1 cellular context compared by ENCODE assay signal in genomic region chr12:53976172-53976822, GRCh38.
TF ChIP-seq lines count a peak whose summit lies in the region.

No MANE protein-coding gene starts in this region.

TF ChIP-seq in HEK293, 187 proteins besides CTCF, POLR2A, EP300 and RAD21 (continued from another document and continues in another):
- no peak for TF ChIP-seq ZBTB48 (tag by site-specific recombination; IDR thresholded peaks at IDR 0.05)
- TF ChIP-seq, protein P1, sequence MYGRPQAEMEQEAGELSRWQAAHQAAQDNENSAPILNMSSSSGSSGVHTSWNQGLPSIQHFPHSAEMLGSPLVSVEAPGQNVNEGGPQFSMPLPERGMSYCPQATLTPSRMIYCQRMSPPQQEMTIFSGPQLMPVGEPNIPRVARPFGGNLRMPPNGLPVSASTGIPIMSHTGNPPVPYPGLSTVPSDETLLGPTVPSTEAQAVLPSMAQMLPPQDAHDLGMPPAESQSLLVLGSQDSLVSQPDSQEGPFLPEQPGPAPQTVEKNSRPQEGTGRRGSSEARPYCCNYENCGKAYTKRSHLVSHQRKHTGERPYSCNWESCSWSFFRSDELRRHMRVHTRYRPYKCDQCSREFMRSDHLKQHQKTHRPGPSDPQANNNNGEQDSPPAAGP (tag by site-specific recombination; IDR thresholded peaks at IDR 0.05): no peak
- TF ChIP-seq ZNF169 (tag by site-specific recombination; IDR thresholded peaks at IDR 0.05): no peak
- no peak for TF ChIP-seq ZNF324 (tag by site-specific recombination; IDR thresholded peaks at IDR 0.05)
- no peak for TF ChIP-seq ZNF174 (tag by site-specific recombination; IDR thresholded peaks at IDR 0.05)
- TF ChIP-seq, protein P2, sequence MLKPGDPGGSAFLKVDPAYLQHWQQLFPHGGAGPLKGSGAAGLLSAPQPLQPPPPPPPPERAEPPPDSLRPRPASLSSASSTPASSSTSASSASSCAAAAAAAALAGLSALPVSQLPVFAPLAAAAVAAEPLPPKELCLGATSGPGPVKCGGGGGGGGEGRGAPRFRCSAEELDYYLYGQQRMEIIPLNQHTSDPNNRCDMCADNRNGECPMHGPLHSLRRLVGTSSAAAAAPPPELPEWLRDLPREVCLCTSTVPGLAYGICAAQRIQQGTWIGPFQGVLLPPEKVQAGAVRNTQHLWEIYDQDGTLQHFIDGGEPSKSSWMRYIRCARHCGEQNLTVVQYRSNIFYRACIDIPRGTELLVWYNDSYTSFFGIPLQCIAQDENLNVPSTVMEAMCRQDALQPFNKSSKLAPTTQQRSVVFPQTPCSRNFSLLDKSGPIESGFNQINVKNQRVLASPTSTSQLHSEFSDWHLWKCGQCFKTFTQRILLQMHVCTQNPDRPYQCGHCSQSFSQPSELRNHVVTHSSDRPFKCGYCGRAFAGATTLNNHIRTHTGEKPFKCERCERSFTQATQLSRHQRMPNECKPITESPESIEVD (tag by site-specific recombination; IDR thresholded peaks at IDR 0.05): peak; percentile 66
- TF ChIP-seq ZNF26 (tag by site-specific recombination; IDR thresholded peaks at IDR 0.05): no peak
- TF ChIP-seq PBX3 (CRISPR knock-in tag; IDR thresholded peaks at IDR 0.05): no peak
- TF ChIP-seq SP3 (tag by site-specific recombination; IDR thresholded peaks at IDR 0.05): no peak
- TF ChIP-seq, protein P3, sequence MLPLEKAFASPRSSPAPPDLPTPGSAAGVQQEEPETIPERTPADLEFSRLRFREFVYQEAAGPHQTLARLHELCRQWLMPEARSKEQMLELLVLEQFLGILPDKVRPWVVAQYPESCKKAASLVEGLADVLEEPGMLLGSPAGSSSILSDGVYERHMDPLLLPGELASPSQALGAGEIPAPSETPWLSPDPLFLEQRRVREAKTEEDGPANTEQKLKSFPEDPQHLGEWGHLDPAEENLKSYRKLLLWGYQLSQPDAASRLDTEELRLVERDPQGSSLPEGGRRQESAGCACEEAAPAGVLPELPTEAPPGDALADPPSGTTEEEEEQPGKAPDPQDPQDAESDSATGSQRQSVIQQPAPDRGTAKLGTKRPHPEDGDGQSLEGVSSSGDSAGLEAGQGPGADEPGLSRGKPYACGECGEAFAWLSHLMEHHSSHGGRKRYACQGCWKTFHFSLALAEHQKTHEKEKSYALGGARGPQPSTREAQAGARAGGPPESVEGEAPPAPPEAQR (tag by site-specific recombination; IDR thresholded peaks at IDR 0.05): no peak
- no peak for TF ChIP-seq GLI4 (tag by site-specific recombination; IDR thresholded peaks at IDR 0.05)
- TF ChIP-seq, protein P4, sequence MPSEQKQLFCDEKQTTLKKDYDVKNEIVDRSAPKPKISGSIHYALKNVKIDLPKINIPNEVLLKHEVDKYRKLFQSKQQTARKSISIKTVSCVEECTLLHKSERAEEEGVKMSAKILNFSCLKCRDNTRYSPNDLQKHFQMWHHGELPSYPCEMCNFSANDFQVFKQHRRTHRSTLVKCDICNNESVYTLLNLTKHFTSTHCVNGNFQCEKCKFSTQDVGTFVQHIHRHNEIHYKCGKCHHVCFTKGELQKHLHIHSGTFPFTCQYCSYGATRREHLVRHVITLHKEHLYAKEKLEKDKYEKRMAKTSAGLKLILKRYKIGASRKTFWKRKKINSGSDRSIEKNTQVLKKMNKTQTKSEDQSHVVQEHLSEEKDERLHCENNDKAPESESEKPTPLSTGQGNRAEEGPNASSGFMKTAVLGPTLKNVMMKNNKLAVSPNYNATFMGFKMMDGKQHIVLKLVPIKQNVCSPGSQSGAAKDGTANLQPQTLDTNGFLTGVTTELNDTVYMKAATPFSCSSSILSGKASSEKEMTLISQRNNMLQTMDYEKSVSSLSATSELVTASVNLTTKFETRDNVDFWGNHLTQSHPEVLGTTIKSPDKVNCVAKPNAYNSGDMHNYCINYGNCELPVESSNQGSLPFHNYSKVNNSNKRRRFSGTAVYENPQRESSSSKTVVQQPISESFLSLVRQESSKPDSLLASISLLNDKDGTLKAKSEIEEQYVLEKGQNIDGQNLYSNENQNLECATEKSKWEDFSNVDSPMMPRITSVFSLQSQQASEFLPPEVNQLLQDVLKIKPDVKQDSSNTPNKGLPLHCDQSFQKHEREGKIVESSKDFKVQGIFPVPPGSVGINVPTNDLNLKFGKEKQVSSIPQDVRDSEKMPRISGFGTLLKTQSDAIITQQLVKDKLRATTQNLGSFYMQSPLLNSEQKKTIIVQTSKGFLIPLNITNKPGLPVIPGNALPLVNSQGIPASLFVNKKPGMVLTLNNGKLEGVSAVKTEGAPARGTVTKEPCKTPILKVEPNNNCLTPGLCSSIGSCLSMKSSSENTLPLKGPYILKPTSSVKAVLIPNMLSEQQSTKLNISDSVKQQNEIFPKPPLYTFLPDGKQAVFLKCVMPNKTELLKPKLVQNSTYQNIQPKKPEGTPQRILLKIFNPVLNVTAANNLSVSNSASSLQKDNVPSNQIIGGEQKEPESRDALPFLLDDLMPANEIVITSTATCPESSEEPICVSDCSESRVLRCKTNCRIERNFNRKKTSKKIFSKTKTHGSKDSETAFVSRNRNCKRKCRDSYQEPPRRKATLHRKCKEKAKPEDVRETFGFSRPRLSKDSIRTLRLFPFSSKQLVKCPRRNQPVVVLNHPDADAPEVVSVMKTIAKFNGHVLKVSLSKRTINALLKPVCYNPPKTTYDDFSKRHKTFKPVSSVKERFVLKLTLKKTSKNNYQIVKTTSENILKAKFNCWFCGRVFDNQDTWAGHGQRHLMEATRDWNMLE (tag by site-specific recombination; conservative IDR thresholded peaks at IDR 0.05; ENCODE audit: low read depth): no peak
- TF ChIP-seq ZNF16 (tag by site-specific recombination; IDR thresholded peaks at IDR 0.05; ENCODE audit: low read depth): no peak
- TF ChIP-seq, protein P5, sequence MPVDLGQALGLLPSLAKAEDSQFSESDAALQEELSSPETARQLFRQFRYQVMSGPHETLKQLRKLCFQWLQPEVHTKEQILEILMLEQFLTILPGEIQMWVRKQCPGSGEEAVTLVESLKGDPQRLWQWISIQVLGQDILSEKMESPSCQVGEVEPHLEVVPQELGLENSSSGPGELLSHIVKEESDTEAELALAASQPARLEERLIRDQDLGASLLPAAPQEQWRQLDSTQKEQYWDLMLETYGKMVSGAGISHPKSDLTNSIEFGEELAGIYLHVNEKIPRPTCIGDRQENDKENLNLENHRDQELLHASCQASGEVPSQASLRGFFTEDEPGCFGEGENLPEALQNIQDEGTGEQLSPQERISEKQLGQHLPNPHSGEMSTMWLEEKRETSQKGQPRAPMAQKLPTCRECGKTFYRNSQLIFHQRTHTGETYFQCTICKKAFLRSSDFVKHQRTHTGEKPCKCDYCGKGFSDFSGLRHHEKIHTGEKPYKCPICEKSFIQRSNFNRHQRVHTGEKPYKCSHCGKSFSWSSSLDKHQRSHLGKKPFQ (tag by site-specific recombination; IDR thresholded peaks at IDR 0.05): 0 out of 2 replicates have a peak, but pooled peaks have one; percentile 8
- TF ChIP-seq, protein P6, sequence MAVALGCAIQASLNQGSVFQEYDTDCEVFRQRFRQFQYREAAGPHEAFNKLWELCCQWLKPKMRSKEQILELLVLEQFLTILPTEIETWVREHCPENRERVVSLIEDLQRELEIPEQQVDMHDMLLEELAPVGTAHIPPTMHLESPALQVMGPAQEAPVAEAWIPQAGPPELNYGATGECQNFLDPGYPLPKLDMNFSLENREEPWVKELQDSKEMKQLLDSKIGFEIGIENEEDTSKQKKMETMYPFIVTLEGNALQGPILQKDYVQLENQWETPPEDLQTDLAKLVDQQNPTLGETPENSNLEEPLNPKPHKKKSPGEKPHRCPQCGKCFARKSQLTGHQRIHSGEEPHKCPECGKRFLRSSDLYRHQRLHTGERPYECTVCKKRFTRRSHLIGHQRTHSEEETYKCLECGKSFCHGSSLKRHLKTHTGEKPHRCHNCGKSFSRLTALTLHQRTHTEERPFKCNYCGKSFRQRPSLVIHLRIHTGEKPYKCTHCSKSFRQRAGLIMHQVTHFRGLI (tag by site-specific recombination; IDR thresholded peaks at IDR 0.05): 0 out of 2 replicates have a peak, but pooled peaks have one; percentile 23
- TF ChIP-seq ZNF280C (tag by site-specific recombination; IDR thresholded peaks at IDR 0.05): no peak
- 0 out of 2 replicates have a peak, but pooled peaks have one; percentile 29 for TF ChIP-seq ZBTB8A (tag by site-specific recombination; IDR thresholded peaks at IDR 0.05)
- no peak for TF ChIP-seq ZNF704 (tag by site-specific recombination; IDR thresholded peaks at IDR 0.05)
- no peak for TF ChIP-seq ZNF302 (tag by site-specific recombination; IDR thresholded peaks at IDR 0.05; ENCODE audit: low read depth)
- no peak for TF ChIP-seq ZNF843 (tag by site-specific recombination; IDR thresholded peaks at IDR 0.05)
- peak; percentile 59; the same call in 1 of the 2 replicates for TF ChIP-seq SP7 (tag by site-specific recombination; IDR thresholded peaks at IDR 0.05)
- TF ChIP-seq ZSCAN30 (tag by site-specific recombination; IDR thresholded peaks at IDR 0.05): peak; percentile 88; the same call in 1 of the 2 replicates
- no peak for TF ChIP-seq ZNF664 (tag by site-specific recombination; IDR thresholded peaks at IDR 0.05)
- TF ChIP-seq ZNF335 (tag by site-specific recombination; conservative IDR thresholded peaks at IDR 0.05): peak; percentile 67
- TF ChIP-seq ZBTB10 (tag by site-specific recombination; IDR thresholded peaks at IDR 0.05): no peak
- TF ChIP-seq ZNF239 (tag by site-specific recombination; IDR thresholded peaks at IDR 0.05): no peak
